ENCODE assay signal across 8 cellular contexts in the genomic region with DNA sequence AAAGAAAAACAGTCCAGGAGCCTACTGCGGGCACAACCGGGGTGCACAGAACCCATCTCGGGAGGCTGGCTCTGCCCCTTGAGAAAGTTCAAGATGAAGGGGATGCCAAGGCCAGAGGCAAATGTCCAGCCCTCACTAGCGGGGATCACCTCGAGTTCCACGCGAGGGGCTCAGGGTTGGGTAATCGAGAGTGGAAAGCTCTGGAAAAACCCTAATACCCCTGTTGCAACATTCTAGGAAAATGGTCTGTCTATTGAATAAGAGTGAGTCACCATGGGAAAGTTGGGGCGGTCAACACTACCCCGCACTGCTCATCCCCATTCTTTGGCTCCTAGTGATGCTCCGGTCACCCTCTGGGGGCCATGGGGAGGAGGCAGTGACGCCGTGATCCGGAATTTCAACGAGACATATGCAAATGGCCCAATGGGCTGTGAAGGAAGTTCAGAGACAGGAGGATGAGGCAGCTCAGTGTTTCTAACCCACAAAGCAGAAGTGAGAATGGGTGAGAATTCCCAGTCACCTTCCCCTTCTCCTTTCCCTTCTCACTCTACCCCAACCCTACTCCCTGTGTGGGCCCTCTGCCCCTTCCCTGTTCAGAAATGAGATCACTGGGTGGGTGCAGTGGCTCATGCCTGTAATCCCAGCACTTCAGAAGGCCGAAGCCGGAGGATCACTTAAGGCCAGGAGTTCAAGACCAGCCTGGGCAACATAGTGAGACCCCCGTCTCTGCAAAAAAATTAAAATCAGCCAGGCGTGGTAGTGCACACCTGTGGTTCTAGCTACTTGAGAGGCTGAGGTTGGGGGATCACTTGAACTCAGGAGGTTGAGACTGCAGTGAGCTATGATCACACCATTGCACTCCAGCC. TPM values are rescaled to one million over a fixed set of nuclear protein-coding genes. Genes with fewer than 3 reads are reported as not detected.
DNase-seq lines count a peak whose midpoint lies in the region; ATAC-seq, FAIRE-seq and TF ChIP-seq lines count a peak whose summit lies in the region.
"Had no signal": no experiment of that assay in that cellular context is flagged by ENCODE, and none has a peak within 500 bp of the region (broad histone marks: within the 10 kb centered on the region; RNA-seq: fewer than 3 reads in every experiment).

No MANE protein-coding gene starts in this region.

- H3K36me3 Mint-ChIP-seq in stimulated activated naive CD8-positive, alpha-beta T cell treated with anti-CD3 and anti-CD28 coated beads, Interleukin-15, Interleukin-2, amounts not matched to agents 100 ng/mL and 50 ng/mL, for 24 hours (ENCODE audit: low read depth) = no peaks in the 10 kb centered on the region

- in situ Hi-C loops in G401 (cut with HindIII; ENCODE audit: low sequenced_read_pairs) = no loop called here

- DNase-seq in bronchial epithelial cell (ENCODE audit: low read depth) (peak; percentile 94), SW480 (ENCODE audit: low spot score) (no peak), G401 (ENCODE audit: low spot score) (no peak)
- no peak for DNase-seq in activated naive CD4-positive, alpha-beta T cell treated with Interleukin-2 at 50 U/mL for 16 hours
- DNase-seq: NCI-H1105 had no signal

- H3K27me3 Mint-ChIP-seq in stimulated activated naive CD8-positive, alpha-beta T cell treated with anti-CD3 and anti-CD28 coated beads, Interleukin-15, Interleukin-2, amounts not matched to agents 100 ng/mL and 50 ng/mL, for 24 hours = no peaks in the 10 kb centered on the region

- H3K9me3 Mint-ChIP-seq in stimulated activated naive CD8-positive, alpha-beta T cell treated with anti-CD3 and anti-CD28 coated beads, Interleukin-15, Interleukin-2, amounts not matched to agents 100 ng/mL and 50 ng/mL, for 24 hours = no peaks in the 10 kb centered on the region

- no peak overlapping the region for H3K27ac Mint-ChIP-seq in stimulated activated naive CD8-positive, alpha-beta T cell treated with anti-CD3 and anti-CD28 coated beads, Interleukin-15, Interleukin-2, amounts not matched to agents 100 ng/mL and 50 ng/mL, for 24 hours

- ATAC-seq in GM21367 (IDR thresholded peaks at IDR 0.05; ENCODE audit: unreplicated experiment) (peak; percentile 60), HG03521 (IDR thresholded peaks at IDR 0.05; ENCODE audit: unreplicated experiment) (peak; percentile 40)

- peaks cover 52% of the 10 kb centered on the region for H3K4me1 Mint-ChIP-seq in stimulated activated naive CD8-positive, alpha-beta T cell treated with anti-CD3 and anti-CD28 coated beads, Interleukin-15, Interleukin-2, amounts not matched to agents 100 ng/mL and 50 ng/mL, for 24 hours (ENCODE audit: low read depth)

- no peaks in the 10 kb centered on the region for H3K27me3 ChIP-seq in bronchial epithelial cell (ENCODE audit: control insufficient read depth, insufficient read depth, low read length)

- TF ChIP-seq CTCF in bronchial epithelial cell (IDR thresholded peaks at IDR 0.05; ENCODE audit: insufficient read depth, low read length, severe bottlenecking) = no peak

- H3K4me3 Mint-ChIP-seq in stimulated activated naive CD8-positive, alpha-beta T cell treated with anti-CD3 and anti-CD28 coated beads, Interleukin-15, Interleukin-2, amounts not matched to agents 100 ng/mL and 50 ng/mL, for 24 hours = peak overlapping the region; percentile 5

- no peaks in the 10 kb centered on the region for H3K36me3 ChIP-seq in bronchial epithelial cell (ENCODE audit: control insufficient read depth, insufficient read depth, low read length)

- no peak for FAIRE-seq in bronchial epithelial cell (lab: Jason Lieb, UNC)

- no peak overlapping the region for H3K4me3 ChIP-seq in bronchial epithelial cell (ENCODE audit: low read depth, low read length)

RNA-seq across cellular contexts. Expression of a gene that starts 22.4 kb away (rescaled TPM):
- 10.0 and 13.7 TPM in 2 replicates for total RNA-seq in bronchial epithelial cell
- 72.7 and 90.1 TPM in 2 replicates for total RNA-seq in G401 (2014; rRNA removed; shearing (Covaris generic))

RNA-seq across cellular contexts. Expression of a gene that starts 41.0 kb away (rescaled TPM):
- 22.5 and 25.8 TPM in 2 replicates for total RNA-seq in bronchial epithelial cell
- total RNA-seq in G401 (2014; rRNA removed; shearing (Covaris generic)) = 16.3 and 43.0 TPM in 2 replicates
